In the genomic region with DNA sequence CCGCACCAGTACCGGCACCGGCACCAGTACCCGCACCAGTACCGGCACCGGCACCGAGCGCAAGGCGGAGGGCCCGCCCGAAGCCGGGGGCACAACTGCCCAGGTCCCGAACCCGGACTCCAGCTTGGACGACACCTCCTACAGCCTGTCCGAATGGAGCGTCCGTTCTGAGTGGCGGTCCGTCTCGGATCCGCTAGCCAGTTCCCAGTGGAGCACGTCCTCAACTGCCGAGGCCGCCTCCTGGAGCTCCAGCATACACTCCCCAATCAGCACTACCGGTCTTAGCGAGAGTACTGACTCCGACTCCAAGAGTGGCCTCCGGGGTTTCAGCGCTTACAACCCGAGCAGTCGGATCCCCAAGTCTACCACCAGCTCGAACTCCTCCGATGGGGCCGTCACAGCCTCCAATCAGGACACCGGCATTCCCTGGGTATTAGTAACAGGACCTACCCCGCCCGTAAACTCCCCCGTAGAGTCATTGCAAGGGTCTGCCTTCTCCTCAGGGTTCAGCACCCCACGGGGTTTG, we compare ENCODE assay signal across 8 cellular contexts. TPM values are rescaled to one million over a fixed set of nuclear protein-coding genes. Genes with fewer than 3 reads are reported as not detected.
DNase-seq lines count a peak whose midpoint lies in the region; ATAC-seq and TF ChIP-seq lines count a peak whose summit lies in the region.

No MANE protein-coding gene starts in this region.

- H3K4me1 ChIP-seq in iPS DF 6.9 (ENCODE audit: control insufficient read depth, insufficient read depth, low read length) = no peaks in the 10 kb centered on the region
- no peaks in the 10 kb centered on the region for H3K4me1 ChIP-seq in psoas muscle

- H3K9me3 ChIP-seq in AG04450 (ENCODE audit: control insufficient read depth, insufficient read depth, low read length) (no peaks in the 10 kb centered on the region), iPS DF 6.9 (ENCODE audit: control insufficient read depth, insufficient read depth, low read length) (no peaks in the 10 kb centered on the region), psoas muscle (no peaks in the 10 kb centered on the region)

- H3K4me3 ChIP-seq in AG04450 (ENCODE audit: low read depth, low read length) (peak overlapping the region; percentile 60), iPS DF 6.9 (ENCODE audit: low read length) (peak overlapping the region; percentile 38; the same call in 1 of the 2 replicates), psoas muscle (peak overlapping the region; percentile 74)

- POLR2A ChIA-PET in AG04450 (lab: Yijun Ruan, JAX) = no interaction called here

- peak; percentile 15 for ATAC-seq in GM21515 (IDR thresholded peaks at IDR 0.05; ENCODE audit: unreplicated experiment)
- ATAC-seq in psoas muscle = peak; percentile 46 to 69 (median 49)

- H3K27me3 ChIP-seq in AG04450 (ENCODE audit: control insufficient read depth, insufficient read depth, low read length) (peaks cover 3% of the 10 kb centered on the region), iPS DF 6.9 (ENCODE audit: control insufficient read depth, insufficient read depth, low read length) (no peaks in the 10 kb centered on the region), psoas muscle (ENCODE audit: insufficient read depth in 3 of 3, low read length in 2 of 3) (peaks cover 0 to 13% (median 0%) of the 10 kb centered on the region in 3 donors)

- CTCF ChIA-PET in AG04450 (lab: Charles Lee) = no interaction called here

- no peak overlapping the region for H3K27ac ChIP-seq in AG04450 (ENCODE audit: low read depth, low read length)
- no peak overlapping the region for H3K27ac ChIP-seq in iPS DF 6.9 (ENCODE audit: low read length)
- H3K27ac ChIP-seq in psoas muscle = peak overlapping the region; percentile 77

- no peak for DNase-seq in AG04450 (ENCODE audit: low read depth, low spot score)
- peak; percentile 24 for DNase-seq in RKO (ENCODE audit: low spot score)
- peak; percentile 51 for DNase-seq in astrocyte of the hippocampus (ENCODE audit: low read depth, low spot score)
- no peak for DNase-seq in iPS DF 6.9 (ENCODE audit: low read depth, low spot score)
- peak; percentile 43 to 69 for DNase-seq in psoas muscle
- DNase-seq in 8988T = no peak
- DNase-seq in COLO668 (lab: John Stamatoyannopoulos, UW; ENCODE audit: unreplicated experiment) = no peak

- H3K36me3 ChIP-seq in iPS DF 6.9 (ENCODE audit: control insufficient read depth, insufficient read depth, low read length) (no peaks in the 10 kb centered on the region), psoas muscle (ENCODE audit: insufficient read depth in 1 of 2, low read depth in 1 of 2) (no peaks in the 10 kb centered on the region)

- TF ChIP-seq CTCF in AG04450 (IDR thresholded peaks at IDR 0.05; ENCODE audit: low read depth, low read length) = no peak
- TF ChIP-seq CTCF in psoas muscle (IDR thresholded peaks at IDR 0.05) = no peak

- intact Hi-C loops in psoas muscle (cut with DNase I) = loop anchor here (5.0 to 10.0 kb wide), 3 partner anchors 50 to 92 kb away; no protein-coding TSS in a partner anchor

- no CpG with 5 or more reads among the region's 40 CpGs for WGBS in iPS DF 6.9 (ENCODE audit: insufficient coverage, insufficient read length)
- WGBS in psoas muscle, 3 donors = 0 to 34% (median 0%) methylated on average over 25 to 40 of the region's 40 CpGs

RNA-seq across cellular contexts. Expression of a gene that starts 0.9 kb away (rescaled TPM):
- polyA plus RNA-seq in AG04450 (2011; rRNA removed) (0.37 and 0.40 TPM in 2 replicates), psoas muscle (10 to 100 TPM; 12.3 to 67.8 (median 20.5) TPM)
- polyA minus RNA-seq in AG04450 (2011; rRNA and poly(A)+ RNA removed) = 0.60 and 0.61 TPM in 2 replicates
- 100 to 1,000 TPM in 1 of 4 donors, 10 to 100 TPM in 2, 1 to 10 TPM in 1; 9.7 to 115 (median 31.4) TPM for total RNA-seq in psoas muscle

Comparison
In these comparisons a context has a peak if more than half of its experiments do, and no peak if none do; other contexts are left out.
1. DNase-seq: peak in RKO (single experiment), astrocyte of the hippocampus (single experiment) and psoas muscle (2 of 2); none in AG04450 (single experiment), iPS DF 6.9 (single experiment), 8988T (single experiment) and COLO668 (single experiment).
2. Peak in every context shown above with its lines, with median percentiles within 50 percentile points of each other: H3K4me3 ChIP-seq.